8 cellular contexts compared by ENCODE assay signal in genomic region chr10:117168135-117168674, GRCh38. TPM values are rescaled to one million over a fixed set of nuclear protein-coding genes. Genes with fewer than 3 reads are reported as not detected.
DNase-seq lines count a peak whose midpoint lies in the region; ATAC-seq and TF ChIP-seq lines count a peak whose summit lies in the region.

No MANE protein-coding gene starts in this region.

- peak overlapping the region; percentile 29 for H2BK120ac ChIP-seq in neuronal stem cell (ENCODE audit: low read depth, low read length)

- no peak overlapping the region for H2BK12ac ChIP-seq in neuronal stem cell (ENCODE audit: low read length)

- H2BK15ac ChIP-seq in neuronal stem cell (ENCODE audit: low read length), result peak overlapping the region; percentile 76

- no peak overlapping the region for H3K4ac ChIP-seq in neuronal stem cell (ENCODE audit: low read length)

- H3K9ac ChIP-seq in neuronal stem cell (ENCODE audit: low read depth, low read length, poor library complexity), result peak overlapping the region; percentile 81

- H3K79me1 ChIP-seq in neuronal stem cell (ENCODE audit: low read depth, low read length), result no peaks in the 10 kb centered on the region

- H3K79me2 ChIP-seq in OCI-LY7 (ENCODE audit: insufficient read depth, low read depth, low read length), result no peaks in the 10 kb centered on the region

- peak overlapping the region; percentile 33 for H2BK5ac ChIP-seq in neuronal stem cell (ENCODE audit: low read length)

- H2AFZ ChIP-seq in OCI-LY7 (ENCODE audit: low read length) (no peak overlapping the region), neuronal stem cell (ENCODE audit: low read length) (peak overlapping the region; percentile 90)

- no peaks in the 10 kb centered on the region for H4K20me1 ChIP-seq in OCI-LY7 (ENCODE audit: insufficient read depth, low read length)

- H3K18ac ChIP-seq in neuronal stem cell (ENCODE audit: low read length), result peak overlapping the region; percentile 95

- DNase-seq in AG09319 (ENCODE audit: extremely low read depth, low read depth), result no peak
- peak; percentile 13 for DNase-seq in OCI-LY7 (ENCODE audit: low spot score)
- DNase-seq in activated T-helper 2 cell treated with anti-CD3 and anti-CD28 coated beads, Interferon-gamma antibody, Interleukin-2, Interleukin-4, amounts not matched to agents 10 μg/mL and 5 μg/mL and 100 μg/mL, durations not matched to agents 14 hours and 24 hours and 36 hours (ENCODE audit: low spot score), result peak; percentile 55
- DNase-seq in foreskin fibroblast, result peak in 1 of 2 donors; percentile 62
- peak; percentile 71 for DNase-seq in neuronal stem cell (ENCODE audit: low spot score)
- DNase-seq in thoracic aorta (ENCODE audit: low spot score), result no peak

- CTCF ChIA-PET in OCI-LY7 (lab: Charles Lee; ENCODE audit: unreplicated experiment), result no interaction called here

- H3K27ac ChIP-seq in OCI-LY7 (ENCODE audit: low read depth, low read length, poor library complexity, severe bottlenecking), result no peak overlapping the region
- H3K27ac ChIP-seq in neuronal stem cell (replicated peaks; ENCODE audit: low read length), result no peak overlapping the region
- no peak overlapping the region for H3K27ac ChIP-seq in thoracic aorta

- H3K4me3 ChIP-seq in OCI-LY7 (ENCODE audit: low read depth, low read length, poor library complexity, severe bottlenecking) (no peak overlapping the region), foreskin fibroblast (ENCODE audit: low read depth in 1 of 2, low read length in 2 of 2) (no peak overlapping the region), neuronal stem cell (ENCODE audit: low read length in 2 of 2) (peak overlapping the region in 1 of 2 donors; percentile 72), thoracic aorta (peak overlapping the region; percentile 57)

- no peaks in the 10 kb centered on the region for H3K9me3 Mint-ChIP-seq in activated T-helper 2 cell treated with anti-CD3 and anti-CD28 coated beads, Interferon-gamma antibody, Interleukin-2, Interleukin-4, amounts not matched to agents 10 μg/mL and 5 μg/mL and 100 μg/mL, durations not matched to agents 14 hours and 24 hours and 36 hours

- POLR2A ChIA-PET in OCI-LY7 (lab: Charles Lee), result interaction anchor here (0.6 kb wide), 1 partner anchor 289 kb away, joined by 3 read pairs; no protein-coding TSS in a partner anchor

- H3K27me3 ChIP-seq in neuronal stem cell (ENCODE audit: control insufficient read depth in 3 of 3, insufficient read depth in 3 of 3, low read depth in 1 of 3, low read length in 3 of 3) (peaks cover 40 to 99% (median 75%) of the 10 kb centered on the region in 3 experiments), thoracic aorta (replicated peaks; ENCODE audit: insufficient read depth) (peaks cover 34% of the 10 kb centered on the region)

- H3K27ac Mint-ChIP-seq in activated T-helper 2 cell treated with anti-CD3 and anti-CD28 coated beads, Interferon-gamma antibody, Interleukin-2, Interleukin-4, amounts not matched to agents 10 μg/mL and 5 μg/mL and 100 μg/mL, durations not matched to agents 14 hours and 24 hours and 36 hours, result no peak overlapping the region

- BruUV-seq in OCI-LY7 (replicated peaks; lab: Mats Ljungman, UMichigan), result no TSS peak

- no peaks in the 10 kb centered on the region for H3K9me3 ChIP-seq in OCI-LY7 (ENCODE audit: low read length)
- no peaks in the 10 kb centered on the region for H3K9me3 ChIP-seq in neuronal stem cell (replicated peaks in 1 of 2; ENCODE audit: control insufficient read depth in 2 of 2, insufficient read depth in 1 of 2, low read depth in 1 of 2, low read length in 2 of 2)
- no peaks in the 10 kb centered on the region for H3K9me3 ChIP-seq in thoracic aorta

- TF ChIP-seq CTCF in AG09319 (IDR thresholded peaks at IDR 0.05; ENCODE audit: low read depth, low read length), result peak; percentile 57
- TF ChIP-seq CTCF in OCI-LY7 (conservative IDR thresholded peaks at IDR 0.05; ENCODE audit: low read length), result peak; percentile 78
- TF ChIP-seq CTCF in foreskin fibroblast (IDR thresholded peaks at IDR 0.05; ENCODE audit: low read depth, low read length), result peak; percentile 73
- TF ChIP-seq CTCF in thoracic aorta (IDR thresholded peaks at IDR 0.05), result peak; percentile 81

- H3K36me3 Mint-ChIP-seq in activated T-helper 2 cell treated with anti-CD3 and anti-CD28 coated beads, Interferon-gamma antibody, Interleukin-2, Interleukin-4, amounts not matched to agents 10 μg/mL and 5 μg/mL and 100 μg/mL, durations not matched to agents 14 hours and 24 hours and 36 hours (ENCODE audit: low read depth), result no peaks in the 10 kb centered on the region

- H3K23ac ChIP-seq in neuronal stem cell (ENCODE audit: low read depth, low read length, poor library complexity), result peak overlapping the region; percentile 53

- WGBS in neuronal stem cell (ENCODE audit: extremely low coverage in 2 of 2, insufficient read length in 2 of 2, insufficient replicate concordance in 1 of 2), 2 donors, result no CpG with 5 or more reads among the region's 49 CpGs

- no peaks in the 10 kb centered on the region for H3K4me1 Mint-ChIP-seq in activated T-helper 2 cell treated with anti-CD3 and anti-CD28 coated beads, Interferon-gamma antibody, Interleukin-2, Interleukin-4, amounts not matched to agents 10 μg/mL and 5 μg/mL and 100 μg/mL, durations not matched to agents 14 hours and 24 hours and 36 hours (ENCODE audit: low read depth)

- no peaks in the 10 kb centered on the region for H3K9me2 ChIP-seq in OCI-LY7 (ENCODE audit: insufficient read depth, low read length)

- ATAC-seq in GM18909 (IDR thresholded peaks at IDR 0.05; ENCODE audit: poor library complexity, unreplicated experiment) (peak; percentile 93), HG03139 (IDR thresholded peaks at IDR 0.05; ENCODE audit: unreplicated experiment) (peak; percentile 90), thoracic aorta (ENCODE audit: insufficient number of reproducible peaks, low FRiP score, low read depth) (no peak)

- H3K27me3 Mint-ChIP-seq in activated T-helper 2 cell treated with anti-CD3 and anti-CD28 coated beads, Interferon-gamma antibody, Interleukin-2, Interleukin-4, amounts not matched to agents 10 μg/mL and 5 μg/mL and 100 μg/mL, durations not matched to agents 14 hours and 24 hours and 36 hours (ENCODE audit: low read depth), result peaks cover 80% of the 10 kb centered on the region

- no peak overlapping the region for H2AK5ac ChIP-seq in neuronal stem cell (ENCODE audit: low read depth, low read length)

- no peak overlapping the region for H3K4me2 ChIP-seq in OCI-LY7 (ENCODE audit: low read length)
- H3K4me2 ChIP-seq in neuronal stem cell (ENCODE audit: insufficient read depth, low read length, poor library complexity, severe bottlenecking), result peak overlapping the region; percentile 70

- peak overlapping the region; percentile 85 for H3K14ac ChIP-seq in neuronal stem cell (ENCODE audit: low read length)

- no peak overlapping the region for H4K8ac ChIP-seq in neuronal stem cell (ENCODE audit: low read depth, low read length)

- H3K4me1 ChIP-seq in OCI-LY7 (ENCODE audit: insufficient read depth, low read length, poor library complexity, severe bottlenecking) (no peaks in the 10 kb centered on the region), neuronal stem cell (ENCODE audit: control insufficient read depth in 2 of 2, insufficient read depth in 1 of 2, low read depth in 1 of 2, low read length in 2 of 2) (peaks cover 0 to 7% of the 10 kb centered on the region in 2 donors), thoracic aorta (ENCODE audit: control insufficient read depth in 1 of 2, low read depth in 2 of 2) (peaks cover 18 to 29% of the 10 kb centered on the region in 2 donors)

- no peak overlapping the region for H3K4me3 Mint-ChIP-seq in activated T-helper 2 cell treated with anti-CD3 and anti-CD28 coated beads, Interferon-gamma antibody, Interleukin-2, Interleukin-4, amounts not matched to agents 10 μg/mL and 5 μg/mL and 100 μg/mL, durations not matched to agents 14 hours and 24 hours and 36 hours (ENCODE audit: low read depth)

- no peaks in the 10 kb centered on the region for H3K36me3 ChIP-seq in OCI-LY7 (ENCODE audit: insufficient read depth, low read length)
- H3K36me3 ChIP-seq in neuronal stem cell (replicated peaks in 1 of 2; ENCODE audit: control insufficient read depth in 2 of 2, insufficient read depth in 2 of 2, low read length in 2 of 2), result no peaks in the 10 kb centered on the region
- no peaks in the 10 kb centered on the region for H3K36me3 ChIP-seq in thoracic aorta

- H4K91ac ChIP-seq in neuronal stem cell (ENCODE audit: low read depth, low read length, poor library complexity), result no peak overlapping the region

- intact Hi-C loops in OCI-LY7 (cut with micrococcal nuclease; ENCODE audit: unreplicated experiment), result no loop called here
- intact Hi-C loops in activated T-helper 2 cell treated with anti-CD3 and anti-CD28 coated beads, Interferon-gamma antibody, Interleukin-2, Interleukin-4, amounts not matched to agents 10 μg/mL and 5 μg/mL and 100 μg/mL, durations not matched to agents 14 hours and 24 hours and 36 hours (cut with micrococcal nuclease), result loop anchor here (10.0 kb wide), 2 partner anchors 567 to 1077 kb away; no protein-coding TSS in a partner anchor

RNA-seq across cellular contexts. Expression of gene KCNK18, which starts 29.1 kb away (rescaled TPM):
- total RNA-seq in OCI-LY7 (2014; rRNA removed; shearing (Covaris generic)), result not detected in 2 replicates
- total RNA-seq in OCI-LY7 (2022) (not detected in 2 replicates), thoracic aorta (not detected)
- total RNA-seq in activated T-helper 2 cell treated with anti-CD3 and anti-CD28 coated beads, Interferon-gamma antibody, Interleukin-2, Interleukin-4, amounts not matched to agents 10 μg/mL and 5 μg/mL and 100 μg/mL, durations not matched to agents 14 hours and 24 hours and 36 hours, result not detected in 2 replicates
- not detected for polyA plus RNA-seq in neuronal stem cell (2013, experiment 1 of 2)
- not detected for polyA plus RNA-seq in neuronal stem cell (2013, experiment 2 of 2)

RNA-seq across cellular contexts. Expression of gene VAX1, which starts 30.1 kb away (rescaled TPM):
- not detected in 2 replicates for total RNA-seq in OCI-LY7 (2014; rRNA removed; shearing (Covaris generic))
- total RNA-seq in OCI-LY7 (2022) (not detected in 2 replicates), thoracic aorta (not detected)
- not detected in 2 replicates for total RNA-seq in activated T-helper 2 cell treated with anti-CD3 and anti-CD28 coated beads, Interferon-gamma antibody, Interleukin-2, Interleukin-4, amounts not matched to agents 10 μg/mL and 5 μg/mL and 100 μg/mL, durations not matched to agents 14 hours and 24 hours and 36 hours
- polyA plus RNA-seq in neuronal stem cell (2013, experiment 1 of 2), result 8.1 TPM
- 8.3 TPM for polyA plus RNA-seq in neuronal stem cell (2013, experiment 2 of 2)

Comparison
In these comparisons a context has a peak if more than half of its experiments do, and no peak if none do; other contexts are left out.
1. DNase-seq: peak in OCI-LY7 (single experiment), activated T-helper 2 cell treated with anti-CD3 and anti-CD28 coated beads, Interferon-gamma antibody, Interleukin-2, Interleukin-4, amounts not matched to agents 10 μg/mL and 5 μg/mL and 100 μg/mL, durations not matched to agents 14 hours and 24 hours and 36 hours (single experiment) and neuronal stem cell (single experiment); none in AG09319 (single experiment) and thoracic aorta (single experiment).
2. Peak in every context shown above with its lines, with median percentiles within 50 percentile points of each other: CTCF ChIP-seq.